ENCODE assay signal across 2 cellular contexts in genomic region chr17:79991924-79992656, GRCh38.
A peak's percentile ranks its signal among the peaks of the same experiment; 100 is the strongest.
TF ChIP-seq lines count a peak whose summit lies in the region.

No MANE protein-coding gene starts in this region.

TF ChIP-seq in GM12878, 131 proteins besides CTCF, POLR2A, EP300 and RAD21:
- TF ChIP-seq SMC3 (IDR thresholded peaks at IDR 0.05; ENCODE audit: borderline replicate concordance, low read length) (no peak), ZSCAN29 (IDR thresholded peaks at IDR 0.05) (0 out of 2 replicates have a peak, but pooled peaks have one; percentile 59)

TF ChIP-seq in HepG2, 621 proteins besides CTCF, POLR2A, EP300 and RAD21 (continues in another document):
- no peak for TF ChIP-seq ZSCAN30 (CRISPR knock-in tag; IDR thresholded peaks at IDR 0.05)
- no peak for TF ChIP-seq ELK4 (CRISPR knock-in tag; IDR thresholded peaks at IDR 0.05; ENCODE audit: borderline replicate concordance)
- TF ChIP-seq ZNF782 (CRISPR knock-in tag; IDR thresholded peaks at IDR 0.05; ENCODE audit: borderline replicate concordance), result no peak; the same call in 1 of the 2 replicates
- TF ChIP-seq POLR2G (IDR thresholded peaks at IDR 0.05; ENCODE audit: low read depth, low read length), result peak; percentile 68
- TF ChIP-seq NONO (IDR thresholded peaks at IDR 0.05), result no peak
- peak; percentile 64 for TF ChIP-seq NONO (CRISPR knock-in tag; conservative IDR thresholded peaks at IDR 0.05)
- TF ChIP-seq ZNF160 (CRISPR knock-in tag; IDR thresholded peaks at IDR 0.05), result no peak
- no peak; the same call in 1 of the 2 replicates for TF ChIP-seq ZNF547 (CRISPR knock-in tag; IDR thresholded peaks at IDR 0.05)
- no peak for TF ChIP-seq ZFP90 (CRISPR knock-in tag; IDR thresholded peaks at IDR 0.05; ENCODE audit: borderline replicate concordance)
- TF ChIP-seq ZNF558 (CRISPR knock-in tag; IDR thresholded peaks at IDR 0.05; ENCODE audit: borderline replicate concordance), result 0 out of 2 replicates have a peak, but pooled peaks have one; percentile 86
- no peak for TF ChIP-seq IRF9 (CRISPR knock-in tag; IDR thresholded peaks at IDR 0.05; ENCODE audit: borderline replicate concordance)
- TF ChIP-seq SRY (CRISPR knock-in tag; IDR thresholded peaks at IDR 0.05), result no peak
- TF ChIP-seq HIC2 (CRISPR knock-in tag; IDR thresholded peaks at IDR 0.05; ENCODE audit: low read depth), result no peak
- no peak for TF ChIP-seq E2F1 (CRISPR knock-in tag; IDR thresholded peaks at IDR 0.05)
- peak; percentile 10 for TF ChIP-seq TBL1XR1 (IDR thresholded peaks at IDR 0.05; ENCODE audit: borderline replicate concordance, low read length, partially characterized antibody)
- TF ChIP-seq ZMYM2 (CRISPR knock-in tag; IDR thresholded peaks at IDR 0.05), result no peak
- TF ChIP-seq ZXDC (CRISPR knock-in tag; IDR thresholded peaks at IDR 0.05), result peak; percentile 31; the same call in 1 of the 2 replicates
- no peak for TF ChIP-seq NFE2L2 (IDR thresholded peaks at IDR 0.05; ENCODE audit: low read length)
- no peak for TF ChIP-seq SETDB1 (CRISPR knock-in tag; IDR thresholded peaks at IDR 0.05; ENCODE audit: borderline replicate concordance)
- peak; percentile 50 for TF ChIP-seq ZBTB43 (CRISPR knock-in tag; conservative IDR thresholded peaks at IDR 0.05)
- TF ChIP-seq DNMT3B (CRISPR knock-in tag; conservative IDR thresholded peaks at IDR 0.05), result no peak; the same call in 1 of the 2 replicates
- no peak for TF ChIP-seq NFIB (CRISPR knock-in tag; IDR thresholded peaks at IDR 0.05; ENCODE audit: borderline replicate concordance)
- TF ChIP-seq ATRX (CRISPR knock-in tag; IDR thresholded peaks at IDR 0.05; ENCODE audit: borderline replicate concordance), result no peak
- peak; percentile 33; the same call in 1 of the 2 replicates for TF ChIP-seq ZNF614 (CRISPR knock-in tag; IDR thresholded peaks at IDR 0.05; ENCODE audit: borderline replicate concordance)
- peak; percentile 34; the same call in 1 of the 2 replicates for TF ChIP-seq FOXC1 (CRISPR knock-in tag; IDR thresholded peaks at IDR 0.05; ENCODE audit: borderline replicate concordance)
- TF ChIP-seq IRF1 (CRISPR knock-in tag; IDR thresholded peaks at IDR 0.05; ENCODE audit: low read depth), result 0 out of 2 replicates have a peak, but pooled peaks have one; percentile 22
- no peak for TF ChIP-seq KLF11 (CRISPR knock-in tag; IDR thresholded peaks at IDR 0.05)
- peak in 1 of 2 experiments; percentile 84; a peak in 2 of 4 replicates for TF ChIP-seq ATF4 (CRISPR knock-in tag; IDR thresholded peaks at IDR 0.05)
- TF ChIP-seq ZNF264 (CRISPR knock-in tag; IDR thresholded peaks at IDR 0.05), result 0 out of 2 replicates have a peak, but pooled peaks have one; percentile 1
- TF ChIP-seq ZNF768 (CRISPR knock-in tag; IDR thresholded peaks at IDR 0.05), result no peak; the same call in 1 of the 2 replicates
- TF ChIP-seq GPBP1L1 (CRISPR knock-in tag; IDR thresholded peaks at IDR 0.05), result no peak
- TF ChIP-seq CENPX (CRISPR knock-in tag; IDR thresholded peaks at IDR 0.05), result no peak
- TF ChIP-seq ZBTB14 (CRISPR knock-in tag; IDR thresholded peaks at IDR 0.05), result no peak
- TF ChIP-seq HOXA7 (CRISPR knock-in tag; IDR thresholded peaks at IDR 0.05), result no peak
- no peak for TF ChIP-seq ZNF326 (CRISPR knock-in tag; IDR thresholded peaks at IDR 0.05; ENCODE audit: borderline replicate concordance)
- no peak for TF ChIP-seq ZKSCAN5 (CRISPR knock-in tag; IDR thresholded peaks at IDR 0.05)
- no peak for TF ChIP-seq CHCHD3 (CRISPR knock-in tag; IDR thresholded peaks at IDR 0.05)
- no peak for TF ChIP-seq MAX (IDR thresholded peaks at IDR 0.05)
- TF ChIP-seq MZF1 (CRISPR knock-in tag; IDR thresholded peaks at IDR 0.05; ENCODE audit: borderline replicate concordance), result no peak
- TF ChIP-seq HNRNPUL1 (IDR thresholded peaks at IDR 0.05; ENCODE audit: low read depth, low read length), result no peak
- TF ChIP-seq ZNF567 (CRISPR knock-in tag; IDR thresholded peaks at IDR 0.05; ENCODE audit: borderline replicate concordance), result no peak
- no peak for TF ChIP-seq MXD3 (CRISPR knock-in tag; IDR thresholded peaks at IDR 0.05)
- TF ChIP-seq ZSCAN12 (CRISPR knock-in tag; IDR thresholded peaks at IDR 0.05), result no peak
- TF ChIP-seq MEF2D (CRISPR knock-in tag; IDR thresholded peaks at IDR 0.05), result peak; percentile 94
- no peak for TF ChIP-seq HHEX (CRISPR knock-in tag; IDR thresholded peaks at IDR 0.05)
- TF ChIP-seq ZBTB26 (CRISPR knock-in tag; IDR thresholded peaks at IDR 0.05; ENCODE audit: borderline replicate concordance), result peak; percentile 48; the same call in 1 of the 2 replicates
- peak; percentile 53 for TF ChIP-seq HOXA5 (CRISPR knock-in tag; IDR thresholded peaks at IDR 0.05)
- TF ChIP-seq NR2F1 (CRISPR knock-in tag; IDR thresholded peaks at IDR 0.05), result peak; percentile 19 to 52; a peak in 2 of 4 replicates
- peak; percentile 84; the same call in 1 of the 2 replicates for TF ChIP-seq MYPOP (CRISPR knock-in tag; IDR thresholded peaks at IDR 0.05)
